8 cellular contexts compared by ENCODE assay signal in genomic region chr19:49690656-49691242, GRCh38. TPM values are rescaled to one million over a fixed set of nuclear protein-coding genes. Genes with fewer than 3 reads are reported as not detected.
A peak's percentile ranks its signal among the peaks of the same experiment; 100 is the strongest.
DNase-seq lines count a peak whose midpoint lies in the region; ATAC-seq and TF ChIP-seq lines count a peak whose summit lies in the region.

CPT1C (plus strand) TSS chr19:49691116; CDS start chr19:49692253, 1,137 bp downstream.

- H3K4me3 ChIP-seq in epithelial cell of proximal tubule (ENCODE audit: low read depth, low read length) (peak within 1 kb of the TSS; percentile 62), mesodermal cell (ENCODE audit: extremely low read depth, insufficient read depth, low read length, poor library complexity, severe bottlenecking) (peak within 1 kb of the TSS; percentile 41)

- no peak for TF ChIP-seq CTCF in epithelial cell of proximal tubule (conservative IDR thresholded peaks at IDR 0.05; ENCODE audit: low read depth, low read length)

- peaks cover 36% of the 10 kb centered on the region for H3K36me3 ChIP-seq in mesodermal cell (ENCODE audit: control insufficient read depth, insufficient read depth, low read length)

- H3K4me1 ChIP-seq in mesodermal cell (ENCODE audit: control insufficient read depth, insufficient read depth, low read length, poor library complexity, severe bottlenecking): peaks cover 5% of the 10 kb centered on the region

- DNase-seq in DMS53 (lab: John Stamatoyannopoulos, UW): peak; percentile 92
- peak; percentile 94 for DNase-seq in NCI-H2171 (lab: John Stamatoyannopoulos, UW)
- peak; percentile 35 for DNase-seq in activated T-cell treated with anti-CD3 and anti-CD28 coated beads for 4 hours
- no peak for DNase-seq in epithelial cell of proximal tubule (ENCODE audit: low read depth)
- peak; percentile 80 for DNase-seq in stimulated activated CD8-positive, alpha-beta memory T cell treated with anti-CD3 and anti-CD28 coated beads, Interleukin-4, amount 100 ng/mL, for 48 hours

- no peaks in the 10 kb centered on the region for H3K9me3 ChIP-seq in mesodermal cell (ENCODE audit: control insufficient read depth, low read length)

- peak within 1 kb of the TSS; percentile 57 for H3K27ac ChIP-seq in mesodermal cell (ENCODE audit: low read depth, low read length, severe bottlenecking)

- ATAC-seq in GM18519 (IDR thresholded peaks at IDR 0.05; ENCODE audit: low FRiP score, unreplicated experiment) (no peak), HG03571 (IDR thresholded peaks at IDR 0.05; ENCODE audit: unreplicated experiment) (no peak)

- WGBS in mesodermal cell (ENCODE audit: insufficient coverage in 2 of 2), 2 experiments: 11 to 16% methylated on average over 30 to 37 of the region's 38 CpGs

RNA-seq across cellular contexts. Expression of gene CPT1C, which starts in this region (rescaled TPM):
- 1.7 and 9.9 TPM in 2 replicates for total RNA-seq in epithelial cell of proximal tubule
- polyA plus RNA-seq in mesodermal cell (2013, experiment 1 of 2): 26.7 TPM
- 22.7 TPM for polyA plus RNA-seq in mesodermal cell (2013, experiment 2 of 2)
